1 cellular context compared by ENCODE assay signal in the genomic region with DNA sequence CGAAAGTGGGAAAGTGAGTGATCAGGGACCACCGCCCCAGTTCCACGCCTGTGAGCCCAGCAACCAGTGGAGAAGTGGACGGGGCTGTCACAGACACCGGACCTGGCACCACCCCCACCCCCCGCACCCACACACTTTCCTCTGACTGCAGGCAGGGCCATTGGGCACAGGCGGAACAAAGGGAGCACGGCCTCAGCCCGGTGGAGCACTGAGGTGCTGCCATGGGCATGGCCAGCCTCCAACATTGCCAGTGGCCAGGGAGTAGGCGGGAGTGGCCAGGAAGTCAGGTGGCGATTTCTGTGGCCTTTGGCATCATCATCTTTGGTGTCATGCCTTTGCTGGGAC.
TF ChIP-seq lines count a peak whose summit lies in the region.

No MANE protein-coding gene starts in this region.

TF ChIP-seq in GM23338, 12 proteins besides CTCF, POLR2A, EP300 and RAD21 (continued from another document):
- TF ChIP-seq, protein P1, sequence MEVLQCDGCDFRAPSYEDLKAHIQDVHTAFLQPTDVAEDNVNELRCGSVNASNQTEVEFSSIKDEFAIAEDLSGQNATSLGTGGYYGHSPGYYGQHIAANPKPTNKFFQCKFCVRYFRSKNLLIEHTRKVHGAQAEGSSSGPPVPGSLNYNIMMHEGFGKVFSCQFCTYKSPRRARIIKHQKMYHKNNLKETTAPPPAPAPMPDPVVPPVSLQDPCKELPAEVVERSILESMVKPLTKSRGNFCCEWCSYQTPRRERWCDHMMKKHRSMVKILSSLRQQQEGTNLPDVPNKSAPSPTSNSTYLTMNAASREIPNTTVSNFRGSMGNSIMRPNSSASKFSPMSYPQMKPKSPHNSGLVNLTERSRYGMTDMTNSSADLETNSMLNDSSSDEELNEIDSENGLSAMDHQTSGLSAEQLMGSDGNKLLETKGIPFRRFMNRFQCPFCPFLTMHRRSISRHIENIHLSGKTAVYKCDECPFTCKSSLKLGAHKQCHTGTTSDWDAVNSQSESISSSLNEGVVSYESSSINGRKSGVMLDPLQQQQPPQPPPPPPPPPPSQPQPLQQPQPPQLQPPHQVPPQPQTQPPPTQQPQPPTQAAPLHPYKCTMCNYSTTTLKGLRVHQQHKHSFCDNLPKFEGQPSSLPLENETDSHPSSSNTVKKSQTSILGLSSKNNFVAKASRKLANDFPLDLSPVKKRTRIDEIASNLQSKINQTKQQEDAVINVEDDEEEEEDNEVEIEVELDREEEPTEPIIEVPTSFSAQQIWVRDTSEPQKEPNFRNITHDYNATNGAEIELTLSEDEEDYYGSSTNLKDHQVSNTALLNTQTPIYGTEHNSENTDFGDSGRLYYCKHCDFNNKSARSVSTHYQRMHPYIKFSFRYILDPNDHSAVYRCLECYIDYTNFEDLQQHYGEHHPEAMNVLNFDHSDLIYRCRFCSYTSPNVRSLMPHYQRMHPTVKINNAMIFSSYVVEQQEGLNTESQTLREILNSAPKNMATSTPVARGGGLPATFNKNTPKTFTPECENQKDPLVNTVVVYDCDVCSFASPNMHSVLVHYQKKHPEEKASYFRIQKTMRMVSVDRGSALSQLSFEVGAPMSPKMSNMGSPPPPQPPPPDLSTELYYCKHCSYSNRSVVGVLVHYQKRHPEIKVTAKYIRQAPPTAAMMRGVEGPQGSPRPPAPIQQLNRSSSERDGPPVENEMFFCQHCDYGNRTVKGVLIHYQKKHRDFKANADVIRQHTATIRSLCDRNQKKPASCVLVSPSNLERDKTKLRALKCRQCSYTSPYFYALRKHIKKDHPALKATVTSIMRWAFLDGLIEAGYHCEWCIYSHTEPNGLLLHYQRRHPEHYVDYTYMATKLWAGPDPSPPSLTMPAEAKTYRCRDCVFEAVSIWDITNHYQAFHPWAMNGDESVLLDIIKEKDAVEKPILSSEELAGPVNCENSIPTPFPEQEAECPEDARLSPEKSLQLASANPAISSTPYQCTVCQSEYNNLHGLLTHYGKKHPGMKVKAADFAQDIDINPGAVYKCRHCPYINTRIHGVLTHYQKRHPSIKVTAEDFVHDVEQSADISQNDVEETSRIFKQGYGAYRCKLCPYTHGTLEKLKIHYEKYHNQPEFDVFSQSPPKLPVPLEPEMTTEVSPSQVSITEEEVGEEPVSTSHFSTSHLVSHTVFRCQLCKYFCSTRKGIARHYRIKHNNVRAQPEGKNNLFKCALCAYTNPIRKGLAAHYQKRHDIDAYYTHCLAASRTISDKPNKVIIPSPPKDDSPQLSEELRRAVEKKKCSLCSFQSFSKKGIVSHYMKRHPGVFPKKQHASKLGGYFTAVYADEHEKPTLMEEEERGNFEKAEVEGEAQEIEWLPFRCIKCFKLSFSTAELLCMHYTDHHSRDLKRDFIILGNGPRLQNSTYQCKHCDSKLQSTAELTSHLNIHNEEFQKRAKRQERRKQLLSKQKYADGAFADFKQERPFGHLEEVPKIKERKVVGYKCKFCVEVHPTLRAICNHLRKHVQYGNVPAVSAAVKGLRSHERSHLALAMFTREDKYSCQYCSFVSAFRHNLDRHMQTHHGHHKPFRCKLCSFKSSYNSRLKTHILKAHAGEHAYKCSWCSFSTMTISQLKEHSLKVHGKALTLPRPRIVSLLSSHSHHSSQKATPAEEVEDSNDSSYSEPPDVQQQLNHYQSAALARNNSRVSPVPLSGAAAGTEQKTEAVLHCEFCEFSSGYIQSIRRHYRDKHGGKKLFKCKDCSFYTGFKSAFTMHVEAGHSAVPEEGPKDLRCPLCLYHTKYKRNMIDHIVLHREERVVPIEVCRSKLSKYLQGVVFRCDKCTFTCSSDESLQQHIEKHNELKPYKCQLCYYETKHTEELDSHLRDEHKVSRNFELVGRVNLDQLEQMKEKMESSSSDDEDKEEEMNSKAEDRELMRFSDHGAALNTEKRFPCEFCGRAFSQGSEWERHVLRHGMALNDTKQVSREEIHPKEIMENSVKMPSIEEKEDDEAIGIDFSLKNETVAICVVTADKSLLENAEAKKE (CRISPR knock-in tag; IDR thresholded peaks at IDR 0.05): no peak
- TF ChIP-seq STAT1 (IDR thresholded peaks at IDR 0.05; ENCODE audit: unreplicated experiment) (no peak), EZH2phosphoT487 (IDR thresholded peaks at IDR 0.05; ENCODE audit: unreplicated experiment) (no peak), POLR2AphosphoS5 (IDR thresholded peaks at IDR 0.05; ENCODE audit: low read depth) (no peak), JUNB (IDR thresholded peaks at IDR 0.05; ENCODE audit: unreplicated experiment) (no peak), ZNF331 (CRISPR knock-in tag; IDR thresholded peaks at IDR 0.05; ENCODE audit: low read depth) (no peak), EZH2 (IDR thresholded peaks at IDR 0.05; ENCODE audit: low read depth, unreplicated experiment) (no peak)
- TF ChIP-seq, protein P2, sequence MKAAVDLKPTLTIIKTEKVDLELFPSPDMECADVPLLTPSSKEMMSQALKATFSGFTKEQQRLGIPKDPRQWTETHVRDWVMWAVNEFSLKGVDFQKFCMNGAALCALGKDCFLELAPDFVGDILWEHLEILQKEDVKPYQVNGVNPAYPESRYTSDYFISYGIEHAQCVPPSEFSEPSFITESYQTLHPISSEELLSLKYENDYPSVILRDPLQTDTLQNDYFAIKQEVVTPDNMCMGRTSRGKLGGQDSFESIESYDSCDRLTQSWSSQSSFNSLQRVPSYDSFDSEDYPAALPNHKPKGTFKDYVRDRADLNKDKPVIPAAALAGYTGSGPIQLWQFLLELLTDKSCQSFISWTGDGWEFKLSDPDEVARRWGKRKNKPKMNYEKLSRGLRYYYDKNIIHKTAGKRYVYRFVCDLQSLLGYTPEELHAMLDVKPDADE (IDR thresholded peaks at IDR 0.05): no peak
